ENCODE assay signal across 12 cellular contexts in genomic region chr2:85011747-85012146, GRCh38. TPM values are rescaled to one million over a fixed set of nuclear protein-coding genes. Genes with fewer than 3 reads are reported as not detected.
A peak's percentile ranks its signal among the peaks of the same experiment; 100 is the strongest.
DNase-seq lines count a peak whose midpoint lies in the region; ATAC-seq and TF ChIP-seq lines count a peak whose summit lies in the region.
"Had no signal": no experiment of that assay in that cellular context is flagged by ENCODE, and none has a peak within 500 bp of the region (broad histone marks: within the 10 kb centered on the region; RNA-seq: fewer than 3 reads in every experiment).

No MANE protein-coding gene starts in this region.

- H3K27me3 Mint-ChIP-seq in Calu3 (ENCODE audit: unreplicated experiment): no peaks in the 10 kb centered on the region

- CTCF ChIA-PET in Calu3 (lab: Charles Lee): no interaction called here

- in situ Hi-C loops in GM13977 (cut with MboI; ENCODE audit: low pct_unique_long_range_greater_than_20kb, low sequenced_read_pairs, unreplicated experiment): no loop called here

- peak; percentile 35 for TF ChIP-seq CTCF in Calu3 (IDR thresholded peaks at IDR 0.05; ENCODE audit: unreplicated experiment)
- TF ChIP-seq CTCF in GM13977 (IDR thresholded peaks at IDR 0.05; ENCODE audit: extremely low read depth, insufficient read depth, missing control alignments): peak; percentile 33
- peak; percentile 49 for TF ChIP-seq CTCF in WERI-Rb-1 (IDR thresholded peaks at IDR 0.05; ENCODE audit: low read depth, low read length)

- H3K4me1 Mint-ChIP-seq in Calu3 (ENCODE audit: low read depth, unreplicated experiment): peaks cover 48% of the 10 kb centered on the region

- no peak overlapping the region for H3K27ac Mint-ChIP-seq in Calu3 (ENCODE audit: unreplicated experiment)

- no peak overlapping the region for H3K4me3 ChIP-seq in WERI-Rb-1 (ENCODE audit: low read depth, low read length)
- H3K4me3 ChIP-seq: testis had no signal

- no peak for ATAC-seq in GM18502 (IDR thresholded peaks at IDR 0.05; ENCODE audit: poor library complexity, unreplicated experiment)

- no peaks in the 10 kb centered on the region for H3K9me3 Mint-ChIP-seq in Calu3 (ENCODE audit: low read depth, unreplicated experiment)

- no TSS peak for BruUV-seq in Calu3 (replicated peaks; lab: Mats Ljungman, UMichigan)

- H3K36me3 ChIP-seq in WERI-Rb-1: peaks cover 10% of the 10 kb centered on the region

- H3K27ac ChIP-seq in WERI-Rb-1: no peak overlapping the region
- H3K27ac ChIP-seq: testis had no signal

- H3K9me3 ChIP-seq in WERI-Rb-1 (ENCODE audit: severe bottlenecking): peaks cover 3% of the 10 kb centered on the region
- H3K9me3 ChIP-seq: testis had no signal

- no peak overlapping the region for H3K4me3 Mint-ChIP-seq in Calu3 (ENCODE audit: low read depth, unreplicated experiment)

- DNase-seq in Calu3: no peak
- no peak for DNase-seq in GM13977 (ENCODE audit: low spot score)
- DNase-seq in WERI-Rb-1: peak; percentile 18
- peak; percentile 38 for DNase-seq in iPS DF 4.7 (ENCODE audit: extremely low read depth, low spot score)
- DNase-seq in CD1c-positive myeloid dendritic cell (ENCODE audit: extremely low spot score): no peak
- no peak for DNase-seq in occipital lobe (lab: John Stamatoyannopoulos, UW)
- DNase-seq: DMS53; kidney glomerular epithelial cell; stimulated activated CD4-positive, alpha-beta T cell treated with anti-CD3 and anti-CD28 coated beads, Interleukin-4, amount 100 ng/mL, for 4 hours; SW 1271; testis had no signal

- H3K36me3 Mint-ChIP-seq in Calu3 (ENCODE audit: insufficient read depth, unreplicated experiment): peaks cover 12% of the 10 kb centered on the region

- no peaks in the 10 kb centered on the region for H3K27me3 ChIP-seq in WERI-Rb-1 (ENCODE audit: insufficient read depth, low read depth, severe bottlenecking)
- H3K27me3 ChIP-seq: testis had no signal

- intact Hi-C loops in Calu3 (cut with micrococcal nuclease; ENCODE audit: unreplicated experiment): no loop called here

RNA-seq across cellular contexts. Expression of gene KCMF1, which starts 40.8 kb away (rescaled TPM):
- 68.0 and 69.8 TPM in 2 replicates for total RNA-seq in Calu3 (2022)
- 48.8 TPM for total RNA-seq in occipital lobe

Comparison
In these comparisons a context has a peak if more than half of its experiments do, and no peak if none do; other contexts are left out.
1. DNase-seq: peak in WERI-Rb-1 (single experiment) and iPS DF 4.7 (single experiment); none in Calu3 (single experiment), GM13977 (single experiment), CD1c-positive myeloid dendritic cell (single experiment) and occipital lobe (single experiment).
2. Peak in every context shown above with its lines, with median percentiles within 50 percentile points of each other: CTCF ChIP-seq.